Comparison of ENCODE assay signal across 21 cellular contexts in the genomic region with DNA sequence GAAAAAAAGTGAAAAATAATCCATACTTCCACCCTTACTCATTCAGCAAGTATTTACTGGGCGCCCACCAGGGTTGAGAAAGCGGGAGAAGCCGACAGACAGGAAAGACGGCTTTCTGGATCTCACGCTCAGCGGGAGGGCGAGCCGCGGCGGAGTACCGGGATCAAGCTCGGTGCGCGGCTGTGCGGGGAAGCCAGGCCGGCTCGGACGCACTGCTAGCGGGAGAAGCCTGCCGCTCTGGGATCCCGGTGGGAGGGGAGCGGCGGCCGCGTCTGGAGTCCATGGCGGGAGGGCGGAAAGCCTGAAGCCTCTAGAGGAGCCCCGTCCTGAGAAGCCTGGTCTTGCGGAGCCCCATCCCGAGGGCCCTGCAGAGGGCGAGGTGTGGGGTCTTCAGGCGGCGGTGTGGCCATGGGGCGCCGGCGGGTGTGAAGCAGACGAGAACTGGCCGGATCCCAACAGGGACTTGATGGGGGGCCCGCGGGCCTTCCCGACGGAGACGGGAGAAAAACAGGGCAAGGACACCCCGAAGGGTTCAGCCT.
DNase-seq lines count a peak whose midpoint lies in the region; ATAC-seq and TF ChIP-seq lines count a peak whose summit lies in the region.
"Had no signal": no experiment of that assay in that cellular context is flagged by ENCODE, and none has a peak within 500 bp of the region (broad histone marks: within the 10 kb centered on the region; RNA-seq: fewer than 3 reads in every experiment).

No MANE protein-coding gene starts in this region.

- H2AK5ac ChIP-seq in H9 (ENCODE audit: insufficient read length, low read length) = no peak overlapping the region

- H2BK120ac ChIP-seq in H9 (ENCODE audit: low read depth, low read length, poor library complexity, severe bottlenecking) = no peak overlapping the region

- no peak overlapping the region for H3T11ph ChIP-seq in H9 (ENCODE audit: low read length)

- H3K27ac Mint-ChIP-seq in H9 = no peak overlapping the region
- H3K27ac Mint-ChIP-seq in WTC11 = no peak overlapping the region
- H3K27ac Mint-ChIP-seq: stimulated activated naive B cell treated with anti-CD40 and anti-IgM and Interleukin-4, amounts not matched to agents 10 μg/mL and 1 μg/mL and 100 μg/mL, for 72 hours had no signal

- H3K79me2 ChIP-seq in H9 (ENCODE audit: insufficient read depth, low read length) = no peaks in the 10 kb centered on the region

- peak; percentile 72 for DNase-seq in H9
- DNase-seq in WTC11 (ENCODE audit: low spot score) = peak; percentile 80
- peak; percentile 86 for DNase-seq in islet precursor cell
- no peak for DNase-seq in sciatic nerve (ENCODE audit: low spot score)
- no peak for DNase-seq in posterior vena cava (ENCODE audit: low spot score)
- DNase-seq: activated gamma-delta T cell; AML-193; erythroblast; MM.1S; NCI-H146; NCI-H345; right lobe of liver; stimulated activated naive B cell treated with anti-CD40 and anti-IgM and Interleukin-4, amounts not matched to agents 10 μg/mL and 1 μg/mL and 100 μg/mL, for 72 hours; T-helper 9 cell had no signal

- H3K18ac ChIP-seq in H9 (ENCODE audit: insufficient read length, low read depth, low read length) = no peak overlapping the region

- H3K23ac ChIP-seq in H9 (ENCODE audit: insufficient read length, low read depth, low read length) = no peak overlapping the region

- H3K14ac ChIP-seq in H9 (ENCODE audit: insufficient read depth, low read length) = no peak overlapping the region

- H3K56ac ChIP-seq in H9 (ENCODE audit: insufficient read length, low read depth, low read length) = no peak overlapping the region

- no peak overlapping the region for H4K91ac ChIP-seq in H9 (ENCODE audit: insufficient read length, low read depth, low read length)

- no peak overlapping the region for H2BK5ac ChIP-seq in H9 (ENCODE audit: insufficient read length, low read length)

- no peak overlapping the region for H2AFZ ChIP-seq in H9 (ENCODE audit: low read length)

- H3K27me3 Mint-ChIP-seq in H9 (ENCODE audit: low read depth) (peaks cover 12% of the 10 kb centered on the region), WTC11 (ENCODE audit: low read depth) (no peaks in the 10 kb centered on the region)
- H3K27me3 Mint-ChIP-seq: stimulated activated naive B cell treated with anti-CD40 and anti-IgM and Interleukin-4, amounts not matched to agents 10 μg/mL and 1 μg/mL and 100 μg/mL, for 72 hours had no signal

- CTCF ChIA-PET in WTC11 (lab: Charles Lee) = interaction anchor here (0.7 kb wide), 1 partner anchor 85 kb away, joined by 6 read pairs; no protein-coding TSS in a partner anchor

- no peak overlapping the region for H2BK20ac ChIP-seq in H9 (ENCODE audit: low read depth, low read length, poor library complexity, severe bottlenecking)

- no peaks in the 10 kb centered on the region for H3K9me3 ChIP-seq in H9 (ENCODE audit: control insufficient read depth, low read depth, low read length)
- H3K9me3 ChIP-seq: gastroesophageal sphincter, HAP-1, right lobe of liver, tibial nerve had no signal

- H2BK15ac ChIP-seq in H9 (ENCODE audit: low read depth, low read length) = no peak overlapping the region

- no peak overlapping the region for H4K5ac ChIP-seq in H9 (ENCODE audit: insufficient read length, low read depth, low read length)

- no peak overlapping the region for H3K4ac ChIP-seq in H9 (ENCODE audit: low read depth, low read length)

- H4K8ac ChIP-seq in H9 (replicated peaks; ENCODE audit: insufficient read length, low read depth, low read length) = no peak overlapping the region

- H3K4me3 Mint-ChIP-seq in H9 (peak overlapping the region in 1 of 2 experiments; percentile 33; a peak in 1 of 5 replicates), WTC11 (peak overlapping the region; percentile 24)
- H3K4me3 Mint-ChIP-seq: stimulated activated naive B cell treated with anti-CD40 and anti-IgM and Interleukin-4, amounts not matched to agents 10 μg/mL and 1 μg/mL and 100 μg/mL, for 72 hours had no signal

- POLR2A ChIA-PET in WTC11 (lab: Charles Lee) = interaction anchor here (0.9 kb wide), 1 partner anchor 13 kb away, joined by 4 read pairs; no protein-coding TSS in a partner anchor

- H3K4me2 ChIP-seq in H9 (ENCODE audit: insufficient read depth, insufficient read length, low read length) = no peak overlapping the region

- H3K79me1 ChIP-seq in H9 (ENCODE audit: insufficient read depth, low read depth, low read length, poor library complexity, severe bottlenecking) = no peaks in the 10 kb centered on the region

- no peak for TF ChIP-seq CTCF in H9 (conservative IDR thresholded peaks at IDR 0.05)
- no peak for TF ChIP-seq CTCF in WTC11 (IDR thresholded peaks at IDR 0.05)

- H3K4me1 ChIP-seq in H9 (ENCODE audit: insufficient read depth, low read length) = no peaks in the 10 kb centered on the region; the same call in 1 of the 2 replicates
- H3K4me1 ChIP-seq: right lobe of liver, tibial nerve had no signal

- ATAC-seq in WTC11 (peak; percentile 78), sciatic nerve (peak; percentile 25), GM19463 (IDR thresholded peaks at IDR 0.05; ENCODE audit: unreplicated experiment) (no peak), SK-N-SH treated with all-trans-retinoic acid at 6 μM for 48 hours (no peak)
- ATAC-seq: gastroesophageal sphincter; Panc1; right lobe of liver; stimulated activated naive B cell treated with anti-CD40 and anti-IgM and Interleukin-4, amounts not matched to agents 10 μg/mL and 1 μg/mL and 100 μg/mL, for 72 hours had no signal

- H3K9me3 Mint-ChIP-seq in H9 (peaks cover 0 to 3% of the 10 kb centered on the region in 2 experiments; a peak in 2 of 5 replicates), WTC11 (peaks cover 6% of the 10 kb centered on the region; the same call in 1 of the 2 replicates)
- H3K9me3 Mint-ChIP-seq: stimulated activated naive B cell treated with anti-CD40 and anti-IgM and Interleukin-4, amounts not matched to agents 10 μg/mL and 1 μg/mL and 100 μg/mL, for 72 hours had no signal

- no peaks in the 10 kb centered on the region for H4K20me1 ChIP-seq in H9 (ENCODE audit: control insufficient read depth, insufficient read depth, insufficient read length)

- H3K4me1 Mint-ChIP-seq in H9 (peaks cover 0 to 3% of the 10 kb centered on the region in 2 experiments; a peak in 2 of 4 replicates), WTC11 (no peaks in the 10 kb centered on the region)
- H3K4me1 Mint-ChIP-seq: stimulated activated naive B cell treated with anti-CD40 and anti-IgM and Interleukin-4, amounts not matched to agents 10 μg/mL and 1 μg/mL and 100 μg/mL, for 72 hours had no signal

- intact Hi-C loops in sciatic nerve (cut with DNase I) = no loop called here
- intact Hi-C loops in posterior vena cava (cut with DNase I) = no loop called here

- no CpG with 5 or more reads among the region's 44 CpGs for WGBS in H9 (ENCODE audit: extremely low coverage, insufficient read length, low lambda C conversion rate)

- no peak overlapping the region for H3K27ac ChIP-seq in H9 (ENCODE audit: insufficient read length, low read depth, low read length)
- H3K27ac ChIP-seq: cardiac muscle cell, gastroesophageal sphincter, right lobe of liver, tibial nerve had no signal

- H3K36me3 Mint-ChIP-seq in H9 (ENCODE audit: insufficient read depth in 1 of 3, low read depth in 3 of 3) = peaks cover 0 to 5% (median 2%) of the 10 kb centered on the region in 3 experiments; a peak in 2 of 7 replicates
- H3K36me3 Mint-ChIP-seq in WTC11 = no peaks in the 10 kb centered on the region
- H3K36me3 Mint-ChIP-seq: stimulated activated naive B cell treated with anti-CD40 and anti-IgM and Interleukin-4, amounts not matched to agents 10 μg/mL and 1 μg/mL and 100 μg/mL, for 72 hours had no signal

- no peaks in the 10 kb centered on the region for H3K27me3 ChIP-seq in H9 (ENCODE audit: insufficient read depth, low read length)
- H3K27me3 ChIP-seq: cardiac muscle cell, right lobe of liver had no signal

- no peak overlapping the region for H3K9ac ChIP-seq in H9 (ENCODE audit: extremely low read depth, insufficient read length, low read length)

- H2BK12ac ChIP-seq in H9 (ENCODE audit: insufficient read length, low read depth, low read length) = no peak overlapping the region

- peaks cover 3% of the 10 kb centered on the region for H3K23me2 ChIP-seq in H9 (ENCODE audit: insufficient read length, low read depth, low read length, poor library complexity, severe bottlenecking)

TF ChIP-seq in WTC11, 78 proteins besides CTCF, POLR2A, EP300 and RAD21 (continues in another document):
- TF ChIP-seq, protein P1, sequence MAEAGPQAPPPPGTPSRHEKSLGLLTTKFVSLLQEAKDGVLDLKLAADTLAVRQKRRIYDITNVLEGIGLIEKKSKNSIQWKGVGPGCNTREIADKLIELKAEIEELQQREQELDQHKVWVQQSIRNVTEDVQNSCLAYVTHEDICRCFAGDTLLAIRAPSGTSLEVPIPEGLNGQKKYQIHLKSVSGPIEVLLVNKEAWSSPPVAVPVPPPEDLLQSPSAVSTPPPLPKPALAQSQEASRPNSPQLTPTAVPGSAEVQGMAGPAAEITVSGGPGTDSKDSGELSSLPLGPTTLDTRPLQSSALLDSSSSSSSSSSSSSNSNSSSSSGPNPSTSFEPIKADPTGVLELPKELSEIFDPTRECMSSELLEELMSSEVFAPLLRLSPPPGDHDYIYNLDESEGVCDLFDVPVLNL (CRISPR knock-in tag; IDR thresholded peaks at IDR 0.05; ENCODE audit: borderline replicate concordance, low read depth) = no peak

TF ChIP-seq in SK-N-SH treated with all-trans-retinoic acid at 6 μM for 48 hours, 23 proteins besides CTCF, POLR2A, EP300 and RAD21:
- TF ChIP-seq RARB (CRISPR knock-in tag; IDR thresholded peaks at IDR 0.05) (no peak), ZNF70 (CRISPR knock-in tag; IDR thresholded peaks at IDR 0.05) (no peak), PPARA (CRISPR knock-in tag; IDR thresholded peaks at IDR 0.05; ENCODE audit: borderline replicate concordance) (no peak), SNAI2 (CRISPR knock-in tag; IDR thresholded peaks at IDR 0.05) (no peak), ARNTL (CRISPR knock-in tag; IDR thresholded peaks at IDR 0.05; ENCODE audit: borderline replicate concordance, low read depth) (no peak), TOX (CRISPR knock-in tag; IDR thresholded peaks at IDR 0.05; ENCODE audit: borderline replicate concordance) (no peak), BACH2 (CRISPR knock-in tag; IDR thresholded peaks at IDR 0.05; ENCODE audit: borderline replicate concordance) (no peak)

Comparison
In these comparisons a context has a peak if more than half of its experiments do, and no peak if none do; other contexts are left out.
1. DNase-seq: peak in H9 (single experiment), WTC11 (single experiment) and islet precursor cell (single experiment); none in sciatic nerve (single experiment) and posterior vena cava (single experiment).
2. ATAC-seq: peak in WTC11 (single experiment) and sciatic nerve (single experiment); none in GM19463 (single experiment) and SK-N-SH treated with all-trans-retinoic acid at 6 μM for 48 hours (single experiment).